Comparison of ENCODE assay signal across 13 cellular contexts in the genomic region with DNA sequence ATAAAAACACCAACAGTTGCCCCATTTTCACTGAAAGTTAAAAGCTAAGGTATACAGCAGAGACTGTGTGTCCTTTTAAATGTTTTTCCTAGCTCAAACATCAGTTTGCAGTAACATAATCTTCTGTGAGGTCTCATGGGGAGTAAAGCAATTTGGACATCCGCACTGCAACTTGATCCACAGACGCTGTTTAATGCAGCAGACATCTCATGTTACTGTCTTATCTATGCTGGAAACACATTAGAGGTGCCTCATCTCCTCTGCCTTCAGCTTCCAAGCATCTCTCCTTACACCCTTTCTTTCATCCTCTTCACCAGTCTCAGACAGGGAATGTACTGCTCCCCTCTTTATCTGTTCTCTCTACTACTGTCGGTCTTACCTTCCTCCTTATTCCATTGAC. TPM values are rescaled to one million over a fixed set of nuclear protein-coding genes. Genes with fewer than 3 reads are reported as not detected.
DNase-seq lines count a peak whose midpoint lies in the region; ATAC-seq and TF ChIP-seq lines count a peak whose summit lies in the region.
"Had no signal": no experiment of that assay in that cellular context is flagged by ENCODE, and none has a peak within 500 bp of the region (broad histone marks: within the 10 kb centered on the region; RNA-seq: fewer than 3 reads in every experiment).

No MANE protein-coding gene starts in this region.

- H3K9me3 ChIP-seq in SJCRH30 (replicated peaks) (no peaks in the 10 kb centered on the region), transverse colon (no peaks in the 10 kb centered on the region)

- H3K36me3 ChIP-seq in SJCRH30, result no peaks in the 10 kb centered on the region
- H3K36me3 ChIP-seq in transverse colon, result no peaks in the 10 kb centered on the region

- H3K27me3 ChIP-seq in SJCRH30, result no peaks in the 10 kb centered on the region
- H3K27me3 ChIP-seq in transverse colon, result no peaks in the 10 kb centered on the region

- TF ChIP-seq EP300 in transverse colon (IDR thresholded peaks at IDR 0.05; ENCODE audit: low read depth), result no peak

- in situ Hi-C loops in transverse colon (cut with MboI; ENCODE audit: low pct_ligation_motif_present in 1 of 4, low pct_unique_long_range_greater_than_20kb in 1 of 4, low sequenced_read_pairs in 3 of 4), result no loop called here

- TF ChIP-seq CTCF in fibroblast of the aortic adventitia (IDR thresholded peaks at IDR 0.05; ENCODE audit: insufficient read depth, low read length), result no peak
- TF ChIP-seq CTCF in transverse colon (IDR thresholded peaks at IDR 0.05), result no peak

- no peak for TF ChIP-seq POLR2A in transverse colon (IDR thresholded peaks at IDR 0.05)

- peak overlapping the region; percentile 95 for H3K27ac ChIP-seq in SJCRH30
- peak overlapping the region; percentile 70 to 81 (median 76) for H3K27ac ChIP-seq in transverse colon

- H3K4me3 ChIP-seq in SJCRH30 (peak overlapping the region; percentile 45), fibroblast of the aortic adventitia (ENCODE audit: low read depth, low read length) (no peak overlapping the region), transverse colon (no peak overlapping the region)

- intact Hi-C loops in transverse colon (cut with DNase I; ENCODE audit: low total_unique reads), result no loop called here

- 70 to 100% methylated on average over 1 to 3 of the region's 3 CpGs for WGBS in transverse colon (ENCODE audit: low coverage in 1 of 2), 2 donors

- H3K4me1 ChIP-seq in SJCRH30 (peaks cover 17% of the 10 kb centered on the region), transverse colon (peaks cover 0 to 21% (median 11%) of the 10 kb centered on the region in 4 donors)

- ATAC-seq in GM21723 (IDR thresholded peaks at IDR 0.05; ENCODE audit: unreplicated experiment) (no peak), HG02763 (IDR thresholded peaks at IDR 0.05; ENCODE audit: unreplicated experiment) (no peak), GM21367 (IDR thresholded peaks at IDR 0.05; ENCODE audit: unreplicated experiment) (no peak)
- ATAC-seq: effector memory CD8-positive, alpha-beta T cell had no signal

- DNase-seq in NCI-H82 (lab: John Stamatoyannopoulos, UW) (peak; percentile 59), NCI-H82 treated with DMSO at 0.1 percent for 48 hours (lab: John Stamatoyannopoulos, UW; ENCODE audit: unreplicated experiment) (no peak), SJCRH30 (peak; percentile 30 to 73), fibroblast of the aortic adventitia (ENCODE audit: low read depth) (peak; percentile 46), transverse colon (no peak)
- DNase-seq: ACHN; activated CD4-positive, alpha-beta T cell treated with anti-CD3 and anti-CD28 coated beads for 4 hours; activated naive CD4-positive, alpha-beta T cell treated with anti-CD3 and anti-CD28 coated beads for 36 hours; effector memory CD8-positive, alpha-beta T cell; NCI-H1694 had no signal

RNA-seq across cellular contexts. Expression of a gene that starts 53.7 kb away (rescaled TPM):
- total RNA-seq in SJCRH30 (2014; rRNA removed; shearing (Covaris generic)), result 69.7 and 73.9 TPM in 2 replicates
- total RNA-seq in fibroblast of the aortic adventitia (ENCODE audit: low replicate concordance) (61.7 and 66.4 TPM in 2 replicates), transverse colon (100 to 1,000 TPM; 117 to 219 (median 134) TPM)

Comparison
In these comparisons a context has a peak if more than half of its experiments do, and no peak if none do; other contexts are left out.
1. DNase-seq: peak in NCI-H82 (single experiment), SJCRH30 (2 of 2) and fibroblast of the aortic adventitia (single experiment); none in NCI-H82 treated with DMSO at 0.1 percent for 48 hours (single experiment) and transverse colon (single experiment).